8 cellular contexts compared by ENCODE assay signal in the genomic region with DNA sequence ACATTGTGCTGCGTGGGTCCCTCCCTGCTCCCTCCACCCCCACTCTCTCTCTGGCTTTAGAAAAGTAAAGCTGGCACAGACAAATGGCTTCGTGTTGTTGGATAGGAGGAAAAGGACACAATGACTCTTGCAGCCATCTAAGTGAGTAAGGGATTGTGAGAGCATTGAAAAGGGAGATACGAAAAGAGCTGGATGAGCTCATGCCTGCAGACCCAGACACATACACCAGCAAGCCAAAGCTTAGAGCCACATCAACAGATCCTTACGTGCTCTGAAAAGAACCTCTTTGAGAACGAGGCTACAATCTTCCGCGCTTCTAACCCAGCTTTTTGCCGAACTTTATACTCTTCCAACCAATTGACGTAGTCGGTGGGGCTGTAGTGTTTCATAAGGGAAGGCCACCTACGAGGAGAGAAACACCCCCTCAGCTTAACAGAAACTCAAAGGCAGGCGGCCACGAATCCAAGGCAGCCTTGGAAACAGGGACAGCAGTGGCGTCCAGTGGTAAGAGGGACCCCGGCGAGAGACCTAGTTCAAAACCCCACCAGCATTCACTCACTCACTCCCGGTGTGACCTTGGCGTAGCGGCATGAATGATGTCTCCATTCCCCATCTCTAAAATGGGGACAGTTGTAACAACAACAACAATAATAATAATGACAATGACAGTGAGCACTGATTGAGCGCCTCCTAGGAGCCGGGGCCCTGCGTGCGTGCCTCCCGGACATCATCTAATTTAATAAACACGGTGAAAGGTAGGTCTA. TPM values are rescaled to one million over a fixed set of nuclear protein-coding genes. Genes with fewer than 3 reads are reported as not detected.
DNase-seq lines count a peak whose midpoint lies in the region; ATAC-seq, FAIRE-seq and TF ChIP-seq lines count a peak whose summit lies in the region.

No MANE protein-coding gene starts in this region.

- DNase-seq in G401 (ENCODE audit: low spot score) (peak; percentile 59), H1 (ENCODE audit: low read depth in 1 of 2, low spot score in 2 of 2) (no peak), tibial nerve (ENCODE audit: low spot score in 2 of 2) (peak in 1 of 2 donors; percentile 27), CD1c-positive myeloid dendritic cell (ENCODE audit: extremely low spot score) (no peak)

- H3K18ac ChIP-seq in H1 (ENCODE audit: extremely low read depth, low read length) = no peak overlapping the region

- H2AK5ac ChIP-seq in H1 (ENCODE audit: low read depth, low read length) = 0 out of 2 replicates have a peak overlapping the region, but pooled peaks have one; percentile 86

- H3K79me2 ChIP-seq in OCI-LY3 (ENCODE audit: low read length) (peaks cover 37% of the 10 kb centered on the region), H1 (ENCODE audit: control insufficient read depth in 1 of 2, insufficient read depth in 2 of 2, low read length in 2 of 2) (peaks cover 7 to 39% of the 10 kb centered on the region in 2 experiments; a peak in 3 of 4 replicates)

- no peak overlapping the region for H2BK15ac ChIP-seq in H1 (ENCODE audit: low read length)

- peaks cover 13% of the 10 kb centered on the region; the same call in 1 of the 2 replicates for H3K23me2 ChIP-seq in H1 (ENCODE audit: low read depth, low read length)

- TF ChIP-seq EP300 in H1 (IDR thresholded peaks at IDR 0.05; ENCODE audit: borderline replicate concordance in 1 of 2, low read depth in 2 of 2, low read length in 2 of 2) = no peak
- peak in 1 of 2 donors; percentile 8 for TF ChIP-seq EP300 in tibial nerve (IDR thresholded peaks at IDR 0.05)

- H3K4me1 ChIP-seq in OCI-LY3 (ENCODE audit: low read length) = peaks cover 10% of the 10 kb centered on the region
- H3K4me1 ChIP-seq in H1 (replicated peaks in 1 of 4; ENCODE audit: control insufficient read depth in 3 of 4, insufficient read depth in 4 of 4, low read length in 3 of 4) = peaks cover 2 to 9% (median 4%) of the 10 kb centered on the region in 4 experiments; a peak in 5 of 7 replicates
- peaks cover 5% of the 10 kb centered on the region for H3K4me1 ChIP-seq in mesodermal cell (ENCODE audit: control insufficient read depth, insufficient read depth, low read length, poor library complexity, severe bottlenecking)
- peaks cover 0 to 25% (median 6%) of the 10 kb centered on the region in 4 donors for H3K4me1 ChIP-seq in tibial nerve

- no peak overlapping the region for H2BK20ac ChIP-seq in H1 (ENCODE audit: low read length)

- POLR2A ChIA-PET in H1 (lab: Charles Lee; ENCODE audit: partially characterized antibody) = interaction anchor here (0.8 to 1.2 kb wide), 5 partner anchors 11 to 21 kb away, joined by 3 to 5 read pairs (median 4); no protein-coding TSS in a partner anchor

- H4K20me1 ChIP-seq in OCI-LY3 (ENCODE audit: insufficient read depth, low read length) (peaks cover 9% of the 10 kb centered on the region), H1 (replicated peaks in 1 of 2; ENCODE audit: control insufficient read depth in 1 of 2, insufficient read depth in 2 of 2, low read length in 2 of 2) (peaks cover 0 to 10% of the 10 kb centered on the region in 2 experiments)

- no peak overlapping the region for H4K5ac ChIP-seq in H1 (ENCODE audit: insufficient read length, low read depth, low read length)

- H3K27me3 ChIP-seq in OCI-LY3 (ENCODE audit: low read depth, low read length) (0 out of 2 replicates have a peak, but pooled peaks cover 10% of the 10 kb centered on the region), H1 (replicated peaks in 1 of 4; ENCODE audit: control insufficient read depth in 3 of 4, extremely low read depth in 1 of 4, insufficient read depth in 3 of 4, low read length in 3 of 4) (peaks cover 0 to 2% (median 0%) of the 10 kb centered on the region in 4 experiments; a peak in 1 of 7 replicates), tibial nerve (no peaks in the 10 kb centered on the region)

- TF ChIP-seq RAD21 in H1 (IDR thresholded peaks at IDR 0.05 in 1 of 2, conservative IDR thresholded peaks at IDR 0.05 in 1 of 2; ENCODE audit: low read depth in 2 of 2, low read length in 2 of 2) = no peak

- H3K9me3 ChIP-seq in OCI-LY3 (ENCODE audit: insufficient read depth, low read length) = no peaks in the 10 kb centered on the region
- no peaks in the 10 kb centered on the region for H3K9me3 ChIP-seq in H1 (ENCODE audit: insufficient read depth in 2 of 2, low read depth in 1 of 2, low read length in 1 of 2)
- H3K9me3 ChIP-seq in mesodermal cell (ENCODE audit: control insufficient read depth, low read length) = no peaks in the 10 kb centered on the region
- no peaks in the 10 kb centered on the region for H3K9me3 ChIP-seq in tibial nerve

- peak overlapping the region; percentile 81; the same call in 1 of the 2 replicates for H4K8ac ChIP-seq in H1 (ENCODE audit: extremely low read depth, insufficient read depth, low read length)

- TF ChIP-seq POLR2A in H1 (IDR thresholded peaks at IDR 0.05; ENCODE audit: control extremely low read depth in 1 of 2, low read depth in 2 of 2, low read length in 2 of 2) (no peak; a peak in 1 of 3 replicates), tibial nerve (IDR thresholded peaks at IDR 0.05) (peak; percentile 7 to 38)

- peak overlapping the region; percentile 99 for H3K4me3 ChIP-seq in OCI-LY3 (ENCODE audit: low read length)
- H3K4me3 ChIP-seq in H1 (ENCODE audit: extremely low read depth in 1 of 4, insufficient read depth in 2 of 4, low read depth in 3 of 4, low read length in 4 of 4) = peak overlapping the region; percentile 91 to 99 (median 98)
- peak overlapping the region; percentile 73 for H3K4me3 ChIP-seq in mesodermal cell (ENCODE audit: extremely low read depth, insufficient read depth, low read length, poor library complexity, severe bottlenecking)
- H3K4me3 ChIP-seq in tibial nerve = peak overlapping the region; percentile 72 to 98 (median 92)

- 21% methylated on average over 25 of the region's 25 CpGs; no CpG with 5 or more reads in 1 of the 2 experiments for WGBS in H1 (ENCODE audit: extremely low coverage in 1 of 2, insufficient coverage in 1 of 2, insufficient read length in 1 of 2, insufficient replicate concordance in 2 of 2, low coverage in 1 of 2, low lambda C conversion rate in 2 of 2, missing lambda C conversion rate in 1 of 2), 2 experiments
- WGBS in mesodermal cell (ENCODE audit: insufficient coverage in 2 of 2), 2 experiments = 7 to 27% methylated on average over 5 to 8 of the region's 25 CpGs
- WGBS in tibial nerve, 2 donors = 12 to 14% methylated on average over 25 of the region's 25 CpGs

- no peak overlapping the region for H3K23ac ChIP-seq in H1 (ENCODE audit: insufficient read length)

- H3K9ac ChIP-seq in OCI-LY3 (ENCODE audit: low read length) (peak overlapping the region; percentile 91), H1 (replicated peaks in 1 of 4; ENCODE audit: extremely low read depth in 1 of 4, low read depth in 3 of 4, low read length in 3 of 4) (peak overlapping the region; percentile 62 to 96 (median 77))

- peak overlapping the region; percentile 35 for H4K91ac ChIP-seq in H1 (replicated peaks; ENCODE audit: insufficient read length, low read length)

- H2AFZ ChIP-seq in OCI-LY3 (ENCODE audit: low read depth, low read length) = no peak overlapping the region; the same call in 1 of the 2 replicates
- no peak overlapping the region for H2AFZ ChIP-seq in H1 (ENCODE audit: low read length)

- no peak overlapping the region for H3K14ac ChIP-seq in H1 (ENCODE audit: insufficient read length)

- no peak overlapping the region for H2BK5ac ChIP-seq in H1 (ENCODE audit: low read depth, low read length)

- H2BK120ac ChIP-seq in H1 (replicated peaks; ENCODE audit: low read depth, low read length) = no peak overlapping the region

- H3K4me2 ChIP-seq in OCI-LY3 (ENCODE audit: low read length) (peak overlapping the region; percentile 79), H1 (ENCODE audit: insufficient read depth in 1 of 2, low read depth in 2 of 2, low read length in 2 of 2) (peak overlapping the region; percentile 92 to 100)

- H3K79me1 ChIP-seq in H1 (ENCODE audit: low read depth, low read length) = peaks cover 8% of the 10 kb centered on the region

- in situ Hi-C loops in G401 (cut with HindIII; ENCODE audit: low sequenced_read_pairs) = no loop called here

- CTCF ChIA-PET in H1 (lab: Charles Lee; ENCODE audit: partially characterized antibody) = interaction anchor here (1.0 kb wide), 1 partner anchor 13 kb away, joined by 3 read pairs; no protein-coding TSS in a partner anchor

- no peak overlapping the region for H3K4ac ChIP-seq in H1 (replicated peaks; ENCODE audit: insufficient read length, low read depth, low read length)

- H2BK12ac ChIP-seq in H1 (ENCODE audit: low read depth, low read length) = peak overlapping the region; percentile 75; the same call in 1 of the 2 replicates

- no peak for FAIRE-seq in H1 (lab: Jason Lieb, UNC)

- no peak for TF ChIP-seq CTCF in OCI-LY3 (IDR thresholded peaks at IDR 0.05; ENCODE audit: low read depth, low read length)
- TF ChIP-seq CTCF in H1 (IDR thresholded peaks at IDR 0.05; ENCODE audit: control extremely low read depth in 1 of 3, insufficient read depth in 1 of 3, low read depth in 1 of 3, low read length in 3 of 3) = no peak
- no peak for TF ChIP-seq CTCF in tibial nerve (IDR thresholded peaks at IDR 0.05)

- peaks cover 28% of the 10 kb centered on the region for H3K36me3 ChIP-seq in OCI-LY3 (replicated peaks; ENCODE audit: low read depth, low read length)
- H3K36me3 ChIP-seq in H1 (ENCODE audit: control insufficient read depth in 2 of 4, insufficient read depth in 4 of 4, low read length in 3 of 4) = peaks cover 5 to 29% (median 20%) of the 10 kb centered on the region in 4 experiments; a peak in 6 of 8 replicates
- H3K36me3 ChIP-seq in mesodermal cell (ENCODE audit: control insufficient read depth, insufficient read depth, low read length) = peaks cover 36% of the 10 kb centered on the region
- peaks cover 0 to 28% (median 6%) of the 10 kb centered on the region in 3 donors for H3K36me3 ChIP-seq in tibial nerve

- H3K27ac ChIP-seq in OCI-LY3 (ENCODE audit: low read length) = no peak overlapping the region
- peak overlapping the region; percentile 61; the same call in 1 of the 2 replicates for H3K27ac ChIP-seq in H1 (ENCODE audit: low read depth, low read length)
- H3K27ac ChIP-seq in mesodermal cell (ENCODE audit: low read depth, low read length, severe bottlenecking) = peak overlapping the region; percentile 57
- peak overlapping the region; percentile 74 to 93 (median 90) for H3K27ac ChIP-seq in tibial nerve

- no peak overlapping the region for H3K56ac ChIP-seq in H1 (replicated peaks; ENCODE audit: insufficient read length, low read depth, low read length)

- ATAC-seq in HG03520 (IDR thresholded peaks at IDR 0.05; ENCODE audit: unreplicated experiment) (no peak), HG02870 (IDR thresholded peaks at IDR 0.05; ENCODE audit: unreplicated experiment) (no peak)

RNA-seq across cellular contexts. Expression of a gene that starts 1.1 kb away (rescaled TPM):
- 43.5 and 58.9 TPM in 2 replicates for total RNA-seq in G401 (2014; rRNA removed; shearing (Covaris generic))
- total RNA-seq in H1 (2021; fragmentation: NEBNext Ultra II Directional; extraction: Animal tissue kit (Norgen Biotek cat#: 25700)) = 57.0 TPM in 2 replicates
- 80.6 and 143 TPM in 2 replicates for polyA plus RNA-seq in H1 (2011; rRNA removed)
- polyA plus RNA-seq in H1 (2011; cell fraction: cytosol; rRNA removed) = 89.9 TPM
- 141 TPM for polyA plus RNA-seq in H1 (2011; cell fraction: nucleus; rRNA removed)
- 30.7 to 45.3 TPM (median 34.9 TPM) in 4 replicates for polyA plus RNA-seq in H1 (2012, experiment 1 of 2)
- polyA plus RNA-seq in H1 (2012, experiment 2 of 2) = 7.8 TPM
- 21.9 TPM for polyA plus RNA-seq in H1 (2013, experiment 1 of 2)
- 22.1 TPM for polyA plus RNA-seq in H1 (2013, experiment 2 of 2)
- polyA minus RNA-seq in H1 (2011; rRNA and poly(A)+ RNA removed) = 91.3 and 105 TPM in 2 replicates
- polyA minus RNA-seq in H1 (2011; cell fraction: cytosol; rRNA and poly(A)+ RNA removed) = 58.1 TPM
- 39.9 TPM for polyA minus RNA-seq in H1 (2011; cell fraction: nucleus; rRNA and poly(A)+ RNA removed)
- 41.1 TPM for polyA plus RNA-seq in mesodermal cell (2013, experiment 1 of 2)
- 38.0 TPM for polyA plus RNA-seq in mesodermal cell (2013, experiment 2 of 2)
- 100 to 1,000 TPM in 2 of 4 donors, 10 to 100 TPM in 2; 56.1 to 154 (median 84.6) TPM for total RNA-seq in tibial nerve

Comparison
In these comparisons a context has a peak if more than half of its experiments do, and no peak if none do; other contexts are left out.
1. POLR2A ChIP-seq: peak in tibial nerve (2 of 2); none in H1 (0 of 2).
2. Peak in every context shown above with its lines, with median percentiles within 50 percentile points of each other: H3K4me3 ChIP-seq.